In the genomic region with DNA sequence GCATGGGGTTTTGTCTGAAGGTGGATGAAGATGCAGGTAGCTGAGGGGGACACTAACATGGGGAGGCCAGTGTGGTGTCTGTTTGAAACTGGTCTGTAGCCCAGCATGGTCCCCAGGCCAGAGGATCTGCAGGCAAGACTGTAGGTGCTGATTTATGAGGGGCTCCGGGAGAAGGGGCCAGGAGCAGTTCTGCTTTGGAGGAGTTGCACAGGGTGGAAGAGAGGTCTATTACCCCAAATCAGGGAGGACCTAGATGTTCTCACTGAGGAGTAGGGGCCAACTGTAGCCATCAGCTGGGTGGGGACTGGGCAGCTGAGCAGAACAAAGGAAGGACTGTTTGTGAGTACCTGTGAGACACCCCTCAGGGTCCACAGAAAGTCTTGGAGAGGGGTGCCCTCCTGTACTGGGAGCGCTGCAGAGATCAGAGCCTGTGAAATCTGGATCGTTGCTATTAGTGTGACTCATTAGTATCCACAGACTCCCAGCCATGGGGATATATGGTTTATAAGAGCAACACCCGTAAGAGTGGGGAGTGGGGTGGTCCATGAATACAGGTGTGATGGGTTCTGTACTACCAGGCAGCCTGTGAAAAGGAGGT, we compare ENCODE assay signal across 18 cellular contexts.
DNase-seq lines count a peak whose midpoint lies in the region; ATAC-seq and TF ChIP-seq lines count a peak whose summit lies in the region.
"Had no signal": no experiment of that assay in that cellular context is flagged by ENCODE, and none has a peak within 500 bp of the region (broad histone marks: within the 10 kb centered on the region; RNA-seq: fewer than 3 reads in every experiment).

No MANE protein-coding gene starts in this region.

- H3K4me3 ChIP-seq in neuronal stem cell (ENCODE audit: low read length in 2 of 2), result no peak overlapping the region
- H3K4me3 ChIP-seq: BLaER1, GM23338 had no signal

- H3K4ac ChIP-seq in neuronal stem cell (ENCODE audit: low read length), result no peak overlapping the region

- H3K4me2 ChIP-seq in neuronal stem cell (ENCODE audit: insufficient read depth, low read length, poor library complexity, severe bottlenecking), result no peak overlapping the region
- H3K4me2 ChIP-seq: BLaER1, GM23338 had no signal

- H3K14ac ChIP-seq in neuronal stem cell (ENCODE audit: low read length), result no peak overlapping the region

- POLR2A ChIA-PET in WTC11 (lab: Charles Lee), result no interaction called here

- no peaks in the 10 kb centered on the region for H3K36me3 ChIP-seq in neuronal stem cell (replicated peaks in 1 of 2; ENCODE audit: control insufficient read depth in 2 of 2, insufficient read depth in 2 of 2, low read length in 2 of 2)
- H3K36me3 ChIP-seq: BLaER1 had no signal

- H2BK12ac ChIP-seq in neuronal stem cell (ENCODE audit: low read length), result no peak overlapping the region

- ATAC-seq in stimulated activated naive CD8-positive, alpha-beta T cell treated with anti-CD3 and anti-CD28 coated beads, Interleukin-15, Interleukin-2, amounts not matched to agents 100 U/mL and 50 U/mL, for 24 hours, result peak; percentile 10
- ATAC-seq in stimulated activated naive CD8-positive, alpha-beta T cell treated with anti-CD3 and anti-CD28 coated beads, Interleukin-15, amount 100 ng/mL, for 72 hours, result no peak
- ATAC-seq in WTC11, result no peak
- ATAC-seq: CD8-positive, alpha-beta T cell; GM23338; HCT116 had no signal

- H2AFZ ChIP-seq in neuronal stem cell (ENCODE audit: low read length), result no peak overlapping the region
- H2AFZ ChIP-seq: GM23338 had no signal

- TF ChIP-seq CTCF in WTC11 (IDR thresholded peaks at IDR 0.05), result no peak

- no peak overlapping the region for H3K4me3 Mint-ChIP-seq in activated CD4-positive, alpha-beta T cell treated with anti-CD3 and anti-CD28 coated beads, Interleukin-2, amount 10 ng/mL, durations not matched to agents 24 days and 14 days
- H3K4me3 Mint-ChIP-seq in stimulated activated naive CD8-positive, alpha-beta T cell treated with anti-CD3 and anti-CD28 coated beads, Interleukin-15, amount 100 ng/mL, for 72 hours, result no peak overlapping the region
- H3K4me3 Mint-ChIP-seq in WTC11, result no peak overlapping the region
- H3K4me3 Mint-ChIP-seq: B cell; CD4-positive, CD25-positive, alpha-beta regulatory T cell; CD8-positive, alpha-beta T cell; GM23338; H9 had no signal

- no peak overlapping the region for H2BK15ac ChIP-seq in neuronal stem cell (ENCODE audit: low read length)

- H3K23ac ChIP-seq in neuronal stem cell (ENCODE audit: low read depth, low read length, poor library complexity), result no peak overlapping the region

- WGBS in neuronal stem cell (ENCODE audit: extremely low coverage in 2 of 2, insufficient read length in 2 of 2, insufficient replicate concordance in 1 of 2), 2 donors, result no CpG with 5 or more reads among the region's 4 CpGs

- peak overlapping the region; percentile 47 for H2AK5ac ChIP-seq in neuronal stem cell (ENCODE audit: low read depth, low read length)

- no peak overlapping the region for H2BK120ac ChIP-seq in neuronal stem cell (ENCODE audit: low read depth, low read length)

- H3K27me3 Mint-ChIP-seq in activated CD4-positive, alpha-beta T cell treated with anti-CD3 and anti-CD28 coated beads, Interleukin-2, amount 10 ng/mL, durations not matched to agents 24 days and 14 days, result peaks cover 1% of the 10 kb centered on the region
- no peaks in the 10 kb centered on the region for H3K27me3 Mint-ChIP-seq in stimulated activated naive CD8-positive, alpha-beta T cell treated with anti-CD3 and anti-CD28 coated beads, Interleukin-15, amount 100 ng/mL, for 72 hours
- H3K27me3 Mint-ChIP-seq in WTC11 (ENCODE audit: low read depth), result peaks cover 9% of the 10 kb centered on the region; the same call in 1 of the 2 replicates
- H3K27me3 Mint-ChIP-seq: B cell had no signal

- H3K36me3 Mint-ChIP-seq in activated CD4-positive, alpha-beta T cell treated with anti-CD3 and anti-CD28 coated beads, Interleukin-2, amount 10 ng/mL, durations not matched to agents 24 days and 14 days (ENCODE audit: low read depth), result no peaks in the 10 kb centered on the region
- no peaks in the 10 kb centered on the region for H3K36me3 Mint-ChIP-seq in WTC11
- H3K36me3 Mint-ChIP-seq: CD4-positive, CD25-positive, alpha-beta regulatory T cell; CD8-positive, alpha-beta T cell had no signal

- no peak overlapping the region for H3K9ac ChIP-seq in neuronal stem cell (ENCODE audit: low read depth, low read length, poor library complexity)
- H3K9ac ChIP-seq: BLaER1 had no signal

- peaks cover 11% of the 10 kb centered on the region for H3K4me1 Mint-ChIP-seq in activated CD4-positive, alpha-beta T cell treated with anti-CD3 and anti-CD28 coated beads, Interleukin-2, amount 10 ng/mL, durations not matched to agents 24 days and 14 days
- H3K4me1 Mint-ChIP-seq in stimulated activated naive CD8-positive, alpha-beta T cell treated with anti-CD3 and anti-CD28 coated beads, Interleukin-15, amount 100 ng/mL, for 72 hours, result peaks cover 19% of the 10 kb centered on the region
- H3K4me1 Mint-ChIP-seq in WTC11, result peaks cover 11% of the 10 kb centered on the region

- no peaks in the 10 kb centered on the region for H3K79me1 ChIP-seq in neuronal stem cell (ENCODE audit: low read depth, low read length)

- H3K27ac ChIP-seq in neuronal stem cell (replicated peaks; ENCODE audit: low read length), result no peak overlapping the region
- H3K27ac ChIP-seq: 22Rv1, BLaER1, C4-2B had no signal

- DNase-seq in activated CD4-positive, alpha-beta T cell treated with anti-CD3 and anti-CD28 coated beads, Interleukin-2, amount 10 ng/mL, durations not matched to agents 24 days and 14 days, result peak; percentile 48
- no peak for DNase-seq in activated CD4-positive, alpha-beta T cell treated with anti-CD3 and anti-CD28 coated beads for 48 hours
- no peak for DNase-seq in stimulated activated naive CD8-positive, alpha-beta T cell treated with anti-CD3 and anti-CD28 coated beads, Interleukin-15, Interleukin-2, amounts not matched to agents 100 U/mL and 50 U/mL, for 24 hours
- DNase-seq in stimulated activated naive CD8-positive, alpha-beta T cell treated with anti-CD3 and anti-CD28 coated beads, Interleukin-15, amount 100 ng/mL, for 72 hours, result no peak
- DNase-seq in neuronal stem cell (ENCODE audit: low spot score) (no peak), WTC11 (ENCODE audit: low spot score) (no peak)
- DNase-seq: Caco-2; CD4-positive, CD25-positive, alpha-beta regulatory T cell; CD8-positive, alpha-beta T cell; DMS153; DND-41; H9 had no signal

- no peaks in the 10 kb centered on the region for H3K27me3 ChIP-seq in neuronal stem cell (ENCODE audit: control insufficient read depth in 3 of 3, insufficient read depth in 3 of 3, low read depth in 1 of 3, low read length in 3 of 3)
- H3K27me3 ChIP-seq: BLaER1 had no signal

- intact Hi-C loops in activated CD4-positive, alpha-beta T cell treated with anti-CD3 and anti-CD28 coated beads, Interleukin-2, amount 10 ng/mL, durations not matched to agents 24 days and 14 days (cut with micrococcal nuclease), result loop anchor here (5.0 kb wide), 1 partner anchor 33 kb away; no protein-coding TSS in a partner anchor

- H3K9me3 ChIP-seq in neuronal stem cell (replicated peaks in 1 of 2; ENCODE audit: control insufficient read depth in 2 of 2, insufficient read depth in 1 of 2, low read depth in 1 of 2, low read length in 2 of 2), result no peaks in the 10 kb centered on the region
- H3K9me3 ChIP-seq: Caco-2 had no signal

- H3K9me3 Mint-ChIP-seq in activated CD4-positive, alpha-beta T cell treated with anti-CD3 and anti-CD28 coated beads, Interleukin-2, amount 10 ng/mL, durations not matched to agents 24 days and 14 days, result no peaks in the 10 kb centered on the region
- no peaks in the 10 kb centered on the region for H3K9me3 Mint-ChIP-seq in stimulated activated naive CD8-positive, alpha-beta T cell treated with anti-CD3 and anti-CD28 coated beads, Interleukin-15, amount 100 ng/mL, for 72 hours
- no peaks in the 10 kb centered on the region for H3K9me3 Mint-ChIP-seq in WTC11
- H3K9me3 Mint-ChIP-seq: CD4-positive, CD25-positive, alpha-beta regulatory T cell; CD8-positive, alpha-beta T cell; GM23338; H9 had no signal

- H2BK5ac ChIP-seq in neuronal stem cell (ENCODE audit: low read length), result no peak overlapping the region

- H4K8ac ChIP-seq in neuronal stem cell (ENCODE audit: low read depth, low read length), result no peak overlapping the region

- no peak overlapping the region for H4K91ac ChIP-seq in neuronal stem cell (ENCODE audit: low read depth, low read length, poor library complexity)

- no peaks in the 10 kb centered on the region for H3K4me1 ChIP-seq in neuronal stem cell (ENCODE audit: control insufficient read depth in 2 of 2, insufficient read depth in 1 of 2, low read depth in 1 of 2, low read length in 2 of 2)

- CTCF ChIA-PET in WTC11 (lab: Charles Lee), result no interaction called here

- H3K18ac ChIP-seq in neuronal stem cell (ENCODE audit: low read length), result no peak overlapping the region

- H3K27ac Mint-ChIP-seq in activated CD4-positive, alpha-beta T cell treated with anti-CD3 and anti-CD28 coated beads, Interleukin-2, amount 10 ng/mL, durations not matched to agents 24 days and 14 days, result no peak overlapping the region
- H3K27ac Mint-ChIP-seq in stimulated activated naive CD8-positive, alpha-beta T cell treated with anti-CD3 and anti-CD28 coated beads, Interleukin-15, amount 100 ng/mL, for 72 hours, result no peak overlapping the region
- no peak overlapping the region for H3K27ac Mint-ChIP-seq in WTC11
- H3K27ac Mint-ChIP-seq: B cell; CD4-positive, CD25-positive, alpha-beta regulatory T cell; CD8-positive, alpha-beta T cell; GM23338; H9 had no signal

TF ChIP-seq in WTC11, 78 proteins besides CTCF, POLR2A, EP300 and RAD21:
- TF ChIP-seq NR3C1 (CRISPR knock-in tag; conservative IDR thresholded peaks at IDR 0.05; ENCODE audit: low read depth), result no peak
